ENCODE assay signal across 17 cellular contexts in the genomic region with DNA sequence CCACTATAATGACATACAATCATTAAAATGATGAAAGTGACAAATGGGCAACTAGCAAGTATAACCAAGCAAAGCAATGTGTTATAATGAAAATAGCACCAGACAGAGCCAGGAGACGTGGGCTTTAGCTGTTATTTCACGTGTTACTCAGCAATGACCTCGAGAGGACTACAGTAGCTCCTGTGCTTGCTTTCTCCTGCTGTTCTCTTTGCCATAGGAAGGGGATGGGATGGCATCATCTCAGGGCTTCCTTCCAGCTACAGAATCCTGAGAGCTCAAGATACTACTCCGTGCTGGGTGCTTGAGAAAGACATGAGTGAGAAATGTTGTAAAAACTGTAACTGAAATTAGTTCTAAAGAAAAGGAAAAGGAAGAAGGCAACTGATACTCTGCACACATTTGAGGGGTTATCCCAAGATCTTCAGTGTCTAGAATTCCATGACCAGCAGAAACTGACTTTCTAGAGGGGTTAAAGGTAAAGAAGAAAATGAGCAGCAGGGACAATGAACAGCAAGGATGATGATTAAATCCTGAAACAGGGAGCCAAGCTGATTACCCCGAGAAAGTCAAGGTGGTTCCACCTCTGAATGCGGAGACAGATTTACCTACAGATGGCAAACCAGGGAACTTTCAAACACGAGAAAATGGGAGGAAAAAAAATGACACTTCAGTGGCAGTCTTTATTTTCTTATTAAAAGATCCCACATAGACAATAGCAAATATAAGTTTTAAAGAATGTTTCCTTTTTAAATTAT. TPM values are rescaled to one million over a fixed set of nuclear protein-coding genes. Genes with fewer than 3 reads are reported as not detected.
DNase-seq lines count a peak whose midpoint lies in the region; ATAC-seq and TF ChIP-seq lines count a peak whose summit lies in the region.
"Had no signal": no experiment of that assay in that cellular context is flagged by ENCODE, and none has a peak within 500 bp of the region (broad histone marks: within the 10 kb centered on the region; RNA-seq: fewer than 3 reads in every experiment).

No MANE protein-coding gene starts in this region.

- H3K36me3 ChIP-seq in cardiac muscle cell, result no peaks in the 10 kb centered on the region
- H3K36me3 ChIP-seq: BE2C had no signal

- H3K27ac ChIP-seq in cardiac muscle cell, result peak overlapping the region; percentile 61

- TF ChIP-seq CTCF in cardiac muscle cell (IDR thresholded peaks at IDR 0.05; ENCODE audit: low read depth, low read length), result no peak
- TF ChIP-seq CTCF in glutamatergic neuron (IDR thresholded peaks at IDR 0.05; ENCODE audit: partially characterized antibody, unreplicated experiment), result no peak
- no peak for TF ChIP-seq CTCF in nephron (IDR thresholded peaks at IDR 0.05; ENCODE audit: unreplicated experiment in 3 of 3)

- peak in 1 of 2 donors; percentile 38 for DNase-seq in cardiac muscle cell (ENCODE audit: low read depth in 1 of 2, low spot score in 1 of 2)
- no peak for DNase-seq in cardiac septum (ENCODE audit: low spot score)
- no peak for DNase-seq in glutamatergic neuron
- DNase-seq in activated CD4-positive, alpha-beta T cell treated with anti-CD3 and anti-CD28 coated beads, Interleukin-2, amount 50 U/mL, for 1 hour, result no peak
- DNase-seq in activated CD4-positive, alpha-beta T cell treated with anti-CD3 and anti-CD28 coated beads for 4 hours, result no peak
- no peak for DNase-seq in H4 (ENCODE audit: low spot score)
- DNase-seq: BE2C; CD4-positive, alpha-beta memory T cell; EL; GOT3; NCI-H187; NCI-H2107; NCI-H524 treated with DMSO at 0.1 percent for 48 hours had no signal

- H3K9me3 Mint-ChIP-seq in glutamatergic neuron (ENCODE audit: unreplicated experiment) (peaks cover 10% of the 10 kb centered on the region), nephron (peaks cover 9% of the 10 kb centered on the region)

- H3K27ac Mint-ChIP-seq in glutamatergic neuron (ENCODE audit: unreplicated experiment) (peak overlapping the region; percentile 9), nephron (peak overlapping the region; percentile 3 to 51 (median 26))

- ATAC-seq in GM21447 (IDR thresholded peaks at IDR 0.05; ENCODE audit: unreplicated experiment), result no peak
- ATAC-seq: K562 had no signal

- intact Hi-C loops in cardiac septum (cut with DNase I), result no loop called here

- H3K4me1 ChIP-seq in cardiac muscle cell (ENCODE audit: low read depth), result peaks cover 54% of the 10 kb centered on the region
- H3K4me1 ChIP-seq: BE2C had no signal

- H3K27me3 Mint-ChIP-seq in glutamatergic neuron (ENCODE audit: unreplicated experiment), result peaks cover 3% of the 10 kb centered on the region
- H3K27me3 Mint-ChIP-seq in nephron (ENCODE audit: low read depth), result peaks cover 4% of the 10 kb centered on the region

- peaks cover 49% of the 10 kb centered on the region for H3K4me1 Mint-ChIP-seq in glutamatergic neuron (ENCODE audit: low read depth, unreplicated experiment)
- peaks cover 45% of the 10 kb centered on the region for H3K4me1 Mint-ChIP-seq in nephron
- H3K4me1 Mint-ChIP-seq: CD4-positive, alpha-beta memory T cell had no signal

- H3K4me3 ChIP-seq in cardiac muscle cell, result no peak overlapping the region
- H3K4me3 ChIP-seq: K562 had no signal

- H3K27me3 ChIP-seq in cardiac muscle cell, result no peaks in the 10 kb centered on the region
- H3K27me3 ChIP-seq: BE2C had no signal

- peak overlapping the region; percentile 8 for H3K4me3 Mint-ChIP-seq in glutamatergic neuron (ENCODE audit: unreplicated experiment)
- H3K4me3 Mint-ChIP-seq in nephron, result no peak overlapping the region
- H3K4me3 Mint-ChIP-seq: CD4-positive, alpha-beta memory T cell had no signal

- H3K36me3 Mint-ChIP-seq in glutamatergic neuron (ENCODE audit: unreplicated experiment), result no peaks in the 10 kb centered on the region
- peaks cover 10% of the 10 kb centered on the region for H3K36me3 Mint-ChIP-seq in nephron (ENCODE audit: low read depth)
- H3K36me3 Mint-ChIP-seq: CD4-positive, alpha-beta memory T cell had no signal

- H3K9me3 ChIP-seq in cardiac muscle cell (ENCODE audit: low read depth), result no peaks in the 10 kb centered on the region
- H3K9me3 ChIP-seq: BE2C, SK-N-SH had no signal

RNA-seq across cellular contexts. Expression of a gene that starts 33.4 kb away (rescaled TPM):
- total RNA-seq in cardiac muscle cell (9.1 and 14.2 TPM in 2 replicates), cardiac septum (10.0 TPM), glutamatergic neuron (ENCODE audit: unreplicated experiment) (8.7 TPM)
- 17.3 and 23.2 TPM in 2 replicates for polyA plus RNA-seq in cardiac muscle cell
- total RNA-seq in H4 (2014; rRNA removed; shearing (Covaris generic)), result 3.1 and 10.4 TPM in 2 replicates
